Comparison of ENCODE assay signal across 16 cellular contexts in the genomic region with DNA sequence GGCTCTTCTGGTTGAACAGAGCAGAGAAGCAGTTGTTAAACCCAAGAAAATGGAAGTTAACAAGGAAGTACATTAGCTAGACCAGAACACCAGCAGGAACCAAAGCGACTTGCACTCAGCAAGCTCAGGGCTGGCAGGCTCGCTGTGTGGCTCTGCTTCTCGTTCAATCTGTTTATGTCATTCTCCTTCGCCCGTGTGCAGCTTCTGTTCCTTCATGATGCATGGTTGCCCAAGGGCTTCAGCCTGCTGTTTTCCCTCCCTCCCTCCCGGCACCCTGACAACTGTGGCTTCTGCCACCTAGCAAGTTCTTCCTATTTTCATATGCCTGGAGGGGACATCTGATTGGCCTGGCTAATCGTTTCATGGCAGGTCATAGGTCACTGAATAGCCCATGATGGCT. TPM values are rescaled to one million over a fixed set of nuclear protein-coding genes. Genes with fewer than 3 reads are reported as not detected.
DNase-seq lines count a peak whose midpoint lies in the region; ATAC-seq and TF ChIP-seq lines count a peak whose summit lies in the region.
"Had no signal": no experiment of that assay in that cellular context is flagged by ENCODE, and none has a peak within 500 bp of the region (broad histone marks: within the 10 kb centered on the region; RNA-seq: fewer than 3 reads in every experiment).

No MANE protein-coding gene starts in this region.

- H3K27me3 ChIP-seq in neuronal stem cell (ENCODE audit: control insufficient read depth in 3 of 3, insufficient read depth in 3 of 3, low read depth in 1 of 3, low read length in 3 of 3) (no peaks in the 10 kb centered on the region), spleen (replicated peaks in 1 of 7) (no peaks in the 10 kb centered on the region)
- H3K27me3 ChIP-seq in CD8-positive, alpha-beta T cell (ENCODE audit: insufficient read depth, low read length), result no peaks in the 10 kb centered on the region
- H3K27me3 ChIP-seq: BLaER1 treated with 17β-estradiol and CSF1 and Interleukin-3, amounts not matched to agents 10 nM and 100 nM had no signal

- no peaks in the 10 kb centered on the region for H3K9me3 Mint-ChIP-seq in activated naive CD8-positive, alpha-beta T cell treated with anti-CD3 and anti-CD28 coated beads, Interleukin-2, amount 10 ng/mL, durations not matched to agents 7 days and 5 days
- H3K9me3 Mint-ChIP-seq in activated naive CD8-positive, alpha-beta T cell treated with anti-CD3 and anti-CD28 coated beads, Interleukin-2, amount 50 U/mL, for 24 hours, result no peaks in the 10 kb centered on the region
- no peaks in the 10 kb centered on the region for H3K9me3 Mint-ChIP-seq in CD8-positive, alpha-beta T cell
- H3K9me3 Mint-ChIP-seq: CD4-positive, CD25-positive, alpha-beta regulatory T cell; GM23338 had no signal

- H2BK15ac ChIP-seq in neuronal stem cell (ENCODE audit: low read length), result no peak overlapping the region

- no peak for TF ChIP-seq POLR2A in spleen (IDR thresholded peaks at IDR 0.05)

- H3K79me1 ChIP-seq in neuronal stem cell (ENCODE audit: low read depth, low read length), result no peaks in the 10 kb centered on the region

- in situ Hi-C loops in ACHN (cut with HindIII; ENCODE audit: low pct_ligation_motif_present, low pct_unique_long_range_greater_than_20kb, low sequenced_read_pairs), result no loop called here

- TF ChIP-seq CTCF in spleen (IDR thresholded peaks at IDR 0.05 in 8 of 11, conservative IDR thresholded peaks at IDR 0.05 in 3 of 11), result no peak
- TF ChIP-seq CTCF in CD8-positive, alpha-beta T cell (IDR thresholded peaks at IDR 0.05), result no peak

- no peak overlapping the region for H3K4ac ChIP-seq in neuronal stem cell (ENCODE audit: low read length)

- H3K27ac ChIP-seq in neuronal stem cell (replicated peaks; ENCODE audit: low read length), result no peak overlapping the region
- no peak overlapping the region for H3K27ac ChIP-seq in spleen
- no peak overlapping the region for H3K27ac ChIP-seq in CD8-positive, alpha-beta T cell (ENCODE audit: low read depth, low read length)
- H3K27ac ChIP-seq: BLaER1 treated with 17β-estradiol and CSF1 and Interleukin-3, amounts not matched to agents 10 nM and 100 nM; HL-60 had no signal

- no CpG with 5 or more reads among the region's 7 CpGs for WGBS in neuronal stem cell (ENCODE audit: extremely low coverage in 2 of 2, insufficient read length in 2 of 2, insufficient replicate concordance in 1 of 2), 2 donors
- 78 to 89% (median 83%) methylated on average over 7 of the region's 7 CpGs for WGBS in spleen, 5 donors

- no peak overlapping the region for H4K91ac ChIP-seq in neuronal stem cell (ENCODE audit: low read depth, low read length, poor library complexity)

- H3K36me3 ChIP-seq in neuronal stem cell (replicated peaks in 1 of 2; ENCODE audit: control insufficient read depth in 2 of 2, insufficient read depth in 2 of 2, low read length in 2 of 2) (peaks cover under 1 to 6% of the 10 kb centered on the region in 2 donors), spleen (no peaks in the 10 kb centered on the region)
- H3K36me3 ChIP-seq in CD8-positive, alpha-beta T cell (ENCODE audit: insufficient read depth, low read length), result no peaks in the 10 kb centered on the region
- H3K36me3 ChIP-seq: BLaER1 treated with 17β-estradiol and CSF1 and Interleukin-3, amounts not matched to agents 10 nM and 100 nM had no signal

- no peak overlapping the region for H2AK5ac ChIP-seq in neuronal stem cell (ENCODE audit: low read depth, low read length)

- H3K36me3 Mint-ChIP-seq in activated naive CD8-positive, alpha-beta T cell treated with anti-CD3 and anti-CD28 coated beads, Interleukin-2, amount 10 ng/mL, durations not matched to agents 7 days and 5 days, result no peaks in the 10 kb centered on the region
- no peaks in the 10 kb centered on the region for H3K36me3 Mint-ChIP-seq in activated naive CD8-positive, alpha-beta T cell treated with anti-CD3 and anti-CD28 coated beads, Interleukin-2, amount 50 U/mL, for 24 hours (ENCODE audit: low read depth)
- H3K36me3 Mint-ChIP-seq in CD8-positive, alpha-beta T cell, result no peaks in the 10 kb centered on the region
- H3K36me3 Mint-ChIP-seq: CD4-positive, CD25-positive, alpha-beta regulatory T cell had no signal

- H3K4me1 Mint-ChIP-seq in activated naive CD8-positive, alpha-beta T cell treated with anti-CD3 and anti-CD28 coated beads, Interleukin-2, amount 10 ng/mL, durations not matched to agents 7 days and 5 days, result peaks cover 5% of the 10 kb centered on the region
- no peaks in the 10 kb centered on the region for H3K4me1 Mint-ChIP-seq in activated naive CD8-positive, alpha-beta T cell treated with anti-CD3 and anti-CD28 coated beads, Interleukin-2, amount 50 U/mL, for 24 hours
- no peaks in the 10 kb centered on the region for H3K4me1 Mint-ChIP-seq in CD8-positive, alpha-beta T cell (ENCODE audit: low read depth)
- H3K4me1 Mint-ChIP-seq: B cell; CD4-positive, CD25-positive, alpha-beta regulatory T cell had no signal

- H3K4me3 Mint-ChIP-seq in activated naive CD8-positive, alpha-beta T cell treated with anti-CD3 and anti-CD28 coated beads, Interleukin-2, amount 10 ng/mL, durations not matched to agents 7 days and 5 days, result no peak overlapping the region
- H3K4me3 Mint-ChIP-seq in activated naive CD8-positive, alpha-beta T cell treated with anti-CD3 and anti-CD28 coated beads, Interleukin-2, amount 50 U/mL, for 24 hours, result no peak overlapping the region
- H3K4me3 Mint-ChIP-seq in CD8-positive, alpha-beta T cell, result no peak overlapping the region
- H3K4me3 Mint-ChIP-seq: B cell; CD4-positive, CD25-positive, alpha-beta regulatory T cell; GM23338 had no signal

- no peak overlapping the region for H3K14ac ChIP-seq in neuronal stem cell (ENCODE audit: low read length)

- no peak overlapping the region for H2BK12ac ChIP-seq in neuronal stem cell (ENCODE audit: low read length)

- CTCF ChIA-PET in CD8-positive, alpha-beta T cell (lab: Charles Lee), result interaction anchor here (13.7 kb wide), 1 partner anchor 146 kb away, joined by 411 read pairs; no protein-coding TSS in a partner anchor

- H3K27ac Mint-ChIP-seq in activated naive CD8-positive, alpha-beta T cell treated with anti-CD3 and anti-CD28 coated beads, Interleukin-2, amount 10 ng/mL, durations not matched to agents 7 days and 5 days, result no peak overlapping the region
- H3K27ac Mint-ChIP-seq in activated naive CD8-positive, alpha-beta T cell treated with anti-CD3 and anti-CD28 coated beads, Interleukin-2, amount 50 U/mL, for 24 hours, result no peak overlapping the region
- no peak overlapping the region for H3K27ac Mint-ChIP-seq in CD8-positive, alpha-beta T cell
- H3K27ac Mint-ChIP-seq: B cell; CD4-positive, CD25-positive, alpha-beta regulatory T cell; GM23338 had no signal

- H3K9ac ChIP-seq in neuronal stem cell (ENCODE audit: low read depth, low read length, poor library complexity), result peak overlapping the region; percentile 10
- H3K9ac ChIP-seq: BLaER1 treated with 17β-estradiol and CSF1 and Interleukin-3, amounts not matched to agents 10 nM and 100 nM had no signal

- no peaks in the 10 kb centered on the region for H3K27me3 Mint-ChIP-seq in activated naive CD8-positive, alpha-beta T cell treated with anti-CD3 and anti-CD28 coated beads, Interleukin-2, amount 10 ng/mL, durations not matched to agents 7 days and 5 days
- H3K27me3 Mint-ChIP-seq in activated naive CD8-positive, alpha-beta T cell treated with anti-CD3 and anti-CD28 coated beads, Interleukin-2, amount 50 U/mL, for 24 hours, result no peaks in the 10 kb centered on the region
- peaks cover 6% of the 10 kb centered on the region for H3K27me3 Mint-ChIP-seq in CD8-positive, alpha-beta T cell (ENCODE audit: low read depth)

- H3K4me3 ChIP-seq in neuronal stem cell (ENCODE audit: low read length in 2 of 2) (no peak overlapping the region), spleen (no peak overlapping the region)
- H3K4me3 ChIP-seq in CD8-positive, alpha-beta T cell (ENCODE audit: low read depth, low read length), result no peak overlapping the region
- H3K4me3 ChIP-seq: BLaER1 treated with 17β-estradiol and CSF1 and Interleukin-3, amounts not matched to agents 10 nM and 100 nM; GM23338 had no signal

- H3K18ac ChIP-seq in neuronal stem cell (ENCODE audit: low read length), result no peak overlapping the region

- no peaks in the 10 kb centered on the region for H3K4me1 ChIP-seq in neuronal stem cell (ENCODE audit: control insufficient read depth in 2 of 2, insufficient read depth in 1 of 2, low read depth in 1 of 2, low read length in 2 of 2)
- H3K4me1 ChIP-seq in spleen, result no peaks in the 10 kb centered on the region
- no peaks in the 10 kb centered on the region for H3K4me1 ChIP-seq in CD8-positive, alpha-beta T cell (ENCODE audit: insufficient read depth, low read length)

- no peak for ATAC-seq in activated naive CD8-positive, alpha-beta T cell treated with anti-CD3 and anti-CD28 coated beads, Interleukin-2, amount 10 ng/mL, durations not matched to agents 7 days and 5 days (ENCODE audit: low read depth)
- no peak for ATAC-seq in activated naive CD8-positive, alpha-beta T cell treated with anti-CD3 and anti-CD28 coated beads, Interleukin-2, amount 50 U/mL, for 24 hours
- ATAC-seq in GM21447 (IDR thresholded peaks at IDR 0.05; ENCODE audit: unreplicated experiment), result no peak
- no peak for ATAC-seq in CD8-positive, alpha-beta T cell
- ATAC-seq: GM23338 had no signal

- no peak overlapping the region for H3K23ac ChIP-seq in neuronal stem cell (ENCODE audit: low read depth, low read length, poor library complexity)

- no peak overlapping the region for H3K4me2 ChIP-seq in neuronal stem cell (ENCODE audit: insufficient read depth, low read length, poor library complexity, severe bottlenecking)
- H3K4me2 ChIP-seq: GM23338 had no signal

- H4K8ac ChIP-seq in neuronal stem cell (ENCODE audit: low read depth, low read length), result no peak overlapping the region

- H2BK5ac ChIP-seq in neuronal stem cell (ENCODE audit: low read length), result no peak overlapping the region

- DNase-seq in activated naive CD8-positive, alpha-beta T cell treated with anti-CD3 and anti-CD28 coated beads, Interleukin-2, amount 10 ng/mL, durations not matched to agents 7 days and 5 days, result peak; percentile 2
- no peak for DNase-seq in activated naive CD8-positive, alpha-beta T cell treated with anti-CD3 and anti-CD28 coated beads, Interleukin-2, amount 50 U/mL, for 24 hours
- no peak for DNase-seq in neuronal stem cell (ENCODE audit: low spot score)
- peak; percentile 58 for DNase-seq in spleen
- no peak for DNase-seq in CD8-positive, alpha-beta T cell
- no peak for DNase-seq in ACHN
- DNase-seq: 8988T; Caco-2; CD4-positive, CD25-positive, alpha-beta regulatory T cell; HCEC 1CT; IMR-90 had no signal

- no peak overlapping the region for H2BK120ac ChIP-seq in neuronal stem cell (ENCODE audit: low read depth, low read length)

- no peak overlapping the region for H2AFZ ChIP-seq in neuronal stem cell (ENCODE audit: low read length)
- H2AFZ ChIP-seq: GM23338 had no signal

- POLR2A ChIA-PET in activated naive CD8-positive, alpha-beta T cell treated with anti-CD3 and anti-CD28 coated beads, Interleukin-2, amount 10 ng/mL, durations not matched to agents 7 days and 5 days (lab: Charles Lee), result no interaction called here
- POLR2A ChIA-PET in CD8-positive, alpha-beta T cell (lab: Charles Lee), result no interaction called here

- intact Hi-C loops in spleen (cut with DNase I; ENCODE audit: low total_unique reads), result no loop called here
- intact Hi-C loops in CD8-positive, alpha-beta T cell (cut with DNase I, micrococcal nuclease), result loop anchor here in 1 of 2 experiments (5.0 kb wide), 1 partner anchor 1218 kb away; no protein-coding TSS in a partner anchor

- H3K9me3 ChIP-seq in neuronal stem cell (replicated peaks in 1 of 2; ENCODE audit: control insufficient read depth in 2 of 2, insufficient read depth in 1 of 2, low read depth in 1 of 2, low read length in 2 of 2) (no peaks in the 10 kb centered on the region), spleen (no peaks in the 10 kb centered on the region)
- H3K9me3 ChIP-seq in CD8-positive, alpha-beta T cell (ENCODE audit: low read length), result no peaks in the 10 kb centered on the region
- H3K9me3 ChIP-seq: BLaER1 treated with 17β-estradiol and CSF1 and Interleukin-3, amounts not matched to agents 10 nM and 100 nM; Caco-2 had no signal

RNA-seq across cellular contexts. Expression of a gene that starts 25.3 kb away (rescaled TPM):
- total RNA-seq in activated naive CD8-positive, alpha-beta T cell treated with anti-CD3 and anti-CD28 coated beads, Interleukin-2, amount 10 ng/mL, durations not matched to agents 7 days and 5 days, result 10 to 100 TPM; 22.9 to 24.9 TPM
- 9.3 TPM for polyA plus RNA-seq in neuronal stem cell (2013, experiment 1 of 2)
- polyA plus RNA-seq in neuronal stem cell (2013, experiment 2 of 2), result 9.9 TPM
- 10 to 100 TPM; 16.3 to 43.1 (median 23.4) TPM for total RNA-seq in spleen
- polyA plus RNA-seq in spleen, result 10 to 100 TPM; 21.9 to 30.0 (median 24.8) TPM
- total RNA-seq in CD8-positive, alpha-beta T cell, result 10 to 100 TPM; 66.0 to 67.8 TPM

RNA-seq across cellular contexts. Expression of a gene that starts 41.7 kb away (rescaled TPM):
- 1 to 10 TPM in 1 of 2 experiments, under 1 TPM in 1; 0.68 to 1.0 TPM for total RNA-seq in activated naive CD8-positive, alpha-beta T cell treated with anti-CD3 and anti-CD28 coated beads, Interleukin-2, amount 10 ng/mL, durations not matched to agents 7 days and 5 days
- 7.7 TPM for polyA plus RNA-seq in neuronal stem cell (2013, experiment 1 of 2)
- 8.2 TPM for polyA plus RNA-seq in neuronal stem cell (2013, experiment 2 of 2)
- 1 to 10 TPM; 1.7 to 7.1 (median 5.0) TPM for total RNA-seq in spleen
- polyA plus RNA-seq in spleen, result 1 to 10 TPM in 2 of 3 donors, under 1 TPM in 1; 0.56 to 5.1 (median 1.1) TPM
- under 1 TPM; 0.28 to 0.54 TPM for total RNA-seq in CD8-positive, alpha-beta T cell

RNA-seq across cellular contexts. Expression of a gene that starts 44.9 kb away (rescaled TPM):
- 1 to 10 TPM; 1.3 to 2.6 TPM for total RNA-seq in activated naive CD8-positive, alpha-beta T cell treated with anti-CD3 and anti-CD28 coated beads, Interleukin-2, amount 10 ng/mL, durations not matched to agents 7 days and 5 days
- 49.2 TPM for polyA plus RNA-seq in neuronal stem cell (2013, experiment 1 of 2)
- polyA plus RNA-seq in neuronal stem cell (2013, experiment 2 of 2), result 50.1 TPM
- total RNA-seq in spleen, result 1 to 10 TPM in 6 of 7 donors, under 1 TPM in 1; 0.80 to 4.7 (median 1.8) TPM
- polyA plus RNA-seq in spleen, result 1 to 10 TPM in 1 of 3 donors, under 1 TPM in 2; 0.64 to 1.0 (median 0.82) TPM
- 1 to 10 TPM; 1.5 to 3.7 TPM for total RNA-seq in CD8-positive, alpha-beta T cell

Comparison
In these comparisons a context has a peak if more than half of its experiments do, and no peak if none do; other contexts are left out.
1. DNase-seq: peak in activated naive CD8-positive, alpha-beta T cell treated with anti-CD3 and anti-CD28 coated beads, Interleukin-2, amount 10 ng/mL, durations not matched to agents 7 days and 5 days (single experiment) and spleen (single experiment); none in activated naive CD8-positive, alpha-beta T cell treated with anti-CD3 and anti-CD28 coated beads, Interleukin-2, amount 50 U/mL, for 24 hours (single experiment), neuronal stem cell (single experiment), CD8-positive, alpha-beta T cell (0 of 7) and ACHN (single experiment).